In the genomic region with DNA sequence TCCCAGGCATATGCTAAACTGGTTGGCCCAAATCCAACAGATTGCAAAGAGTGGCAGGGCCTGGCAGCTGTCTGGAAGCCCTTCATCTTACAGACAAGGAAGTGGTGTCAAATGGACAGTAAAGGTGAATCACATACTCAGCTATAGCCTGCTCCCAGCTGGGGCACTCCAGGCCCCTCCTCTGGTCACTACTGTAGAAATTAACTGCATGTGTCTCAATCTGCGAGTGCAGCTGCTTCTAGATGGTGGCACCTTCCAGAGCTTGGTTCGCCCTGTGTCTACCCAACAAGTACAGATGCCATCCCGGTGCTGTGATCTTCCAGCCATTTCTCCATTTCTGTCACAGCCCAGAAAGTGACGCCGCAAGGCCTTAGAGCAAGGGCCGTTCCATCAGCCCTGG, we compare ENCODE assay signal across 13 cellular contexts. TPM values are rescaled to one million over a fixed set of nuclear protein-coding genes. Genes with fewer than 3 reads are reported as not detected.
A peak's percentile ranks its signal among the peaks of the same experiment; 100 is the strongest.
DNase-seq lines count a peak whose midpoint lies in the region; ATAC-seq and TF ChIP-seq lines count a peak whose summit lies in the region.
"Had no signal": no experiment of that assay in that cellular context is flagged by ENCODE, and none has a peak within 500 bp of the region (broad histone marks: within the 10 kb centered on the region; RNA-seq: fewer than 3 reads in every experiment).

No MANE protein-coding gene starts in this region.

- peak; percentile 93 to 98 for ATAC-seq in gastrocnemius medialis

- H3K4me3 ChIP-seq in gastrocnemius medialis, result no peak overlapping the region
- H3K4me3 ChIP-seq: skin epidermis had no signal

- DNase-seq in activated naive CD4-positive, alpha-beta T cell treated with anti-CD3 and anti-CD28 coated beads, Interleukin-2, amount 10 ng/mL, durations not matched to agents 7 days and 5 days, result no peak
- DNase-seq in NCI-H2196 treated with DMSO at 0.1 percent for 48 hours (lab: John Stamatoyannopoulos, UW; ENCODE audit: unreplicated experiment) (peak; percentile 66), cerebellar cortex (ENCODE audit: low spot score) (peak; percentile 35), gastrocnemius medialis (peak; percentile 32 to 82), SIG-M5 treated with dmso at 0.1 percent for 504 hours (lab: John Stamatoyannopoulos, UW; ENCODE audit: unreplicated experiment) (no peak), GM13976 (ENCODE audit: low spot score) (no peak), HFFc6 (no peak)
- DNase-seq: activated CD4-positive, CD25-positive, alpha-beta regulatory T cell treated with anti-CD3 and anti-CD28 coated beads, Interleukin-2, amount 50 U/mL, for 72 hours; effector CD4-positive, alpha-beta T cell; HCEC 1CT; midbrain had no signal

- no peak overlapping the region for H3K4me3 Mint-ChIP-seq in activated naive CD4-positive, alpha-beta T cell treated with anti-CD3 and anti-CD28 coated beads, Interleukin-2, amount 50 U/mL, for 24 hours
- H3K4me3 Mint-ChIP-seq in activated naive CD4-positive, alpha-beta T cell treated with anti-CD3 and anti-CD28 coated beads, Interleukin-2, amount 10 ng/mL, durations not matched to agents 7 days and 5 days, result no peak overlapping the region
- no peak overlapping the region for H3K4me3 Mint-ChIP-seq in HFFc6

- peaks cover 0 to 41% of the 10 kb centered on the region in 2 donors for H3K36me3 ChIP-seq in gastrocnemius medialis

- H3K27ac ChIP-seq in gastrocnemius medialis, result peak overlapping the region; percentile 20 to 67 (median 42)

- no peak for TF ChIP-seq POLR2A in gastrocnemius medialis (IDR thresholded peaks at IDR 0.05)

- CTCF ChIA-PET in activated naive CD4-positive, alpha-beta T cell treated with anti-CD3 and anti-CD28 coated beads, Interleukin-2, amount 10 ng/mL, durations not matched to agents 7 days and 5 days (lab: Charles Lee), result no interaction called here

- H3K36me3 Mint-ChIP-seq in activated naive CD4-positive, alpha-beta T cell treated with anti-CD3 and anti-CD28 coated beads, Interleukin-2, amount 50 U/mL, for 24 hours, result peaks cover 34% of the 10 kb centered on the region
- H3K36me3 Mint-ChIP-seq in activated naive CD4-positive, alpha-beta T cell treated with anti-CD3 and anti-CD28 coated beads, Interleukin-2, amount 10 ng/mL, durations not matched to agents 7 days and 5 days, result peaks cover 62% of the 10 kb centered on the region
- peaks cover 56% of the 10 kb centered on the region for H3K36me3 Mint-ChIP-seq in HFFc6 (ENCODE audit: low read depth)

- H3K9me3 Mint-ChIP-seq in activated naive CD4-positive, alpha-beta T cell treated with anti-CD3 and anti-CD28 coated beads, Interleukin-2, amount 50 U/mL, for 24 hours, result no peaks in the 10 kb centered on the region
- H3K9me3 Mint-ChIP-seq in activated naive CD4-positive, alpha-beta T cell treated with anti-CD3 and anti-CD28 coated beads, Interleukin-2, amount 10 ng/mL, durations not matched to agents 7 days and 5 days, result no peaks in the 10 kb centered on the region
- no peaks in the 10 kb centered on the region for H3K9me3 Mint-ChIP-seq in HFFc6

- no peaks in the 10 kb centered on the region for H3K27me3 ChIP-seq in gastrocnemius medialis

- H3K4me1 ChIP-seq in gastrocnemius medialis, result peaks cover 4 to 12% of the 10 kb centered on the region in 2 donors

- intact Hi-C loops in gastrocnemius medialis (cut with DNase I; ENCODE audit: low total_unique reads), result no loop called here

- H3K4me1 Mint-ChIP-seq in activated naive CD4-positive, alpha-beta T cell treated with anti-CD3 and anti-CD28 coated beads, Interleukin-2, amount 50 U/mL, for 24 hours, result peaks cover 38% of the 10 kb centered on the region
- H3K4me1 Mint-ChIP-seq in activated naive CD4-positive, alpha-beta T cell treated with anti-CD3 and anti-CD28 coated beads, Interleukin-2, amount 10 ng/mL, durations not matched to agents 7 days and 5 days, result peaks cover 6% of the 10 kb centered on the region
- peaks cover 12% of the 10 kb centered on the region for H3K4me1 Mint-ChIP-seq in HFFc6 (ENCODE audit: low read depth)

- no peaks in the 10 kb centered on the region for H3K9me3 ChIP-seq in gastrocnemius medialis

- TF ChIP-seq CTCF in gastrocnemius medialis (IDR thresholded peaks at IDR 0.05 in 4 of 5, conservative IDR thresholded peaks at IDR 0.05 in 1 of 5), result no peak
- TF ChIP-seq CTCF in GM13976 (IDR thresholded peaks at IDR 0.05; ENCODE audit: borderline replicate concordance, control extremely low read depth, extremely low read depth, insufficient read depth, missing control alignments), result no peak
- no peak for TF ChIP-seq CTCF in HFFc6 (IDR thresholded peaks at IDR 0.05)

- H3K27me3 Mint-ChIP-seq in activated naive CD4-positive, alpha-beta T cell treated with anti-CD3 and anti-CD28 coated beads, Interleukin-2, amount 50 U/mL, for 24 hours, result no peaks in the 10 kb centered on the region
- H3K27me3 Mint-ChIP-seq in activated naive CD4-positive, alpha-beta T cell treated with anti-CD3 and anti-CD28 coated beads, Interleukin-2, amount 10 ng/mL, durations not matched to agents 7 days and 5 days, result no peaks in the 10 kb centered on the region
- peaks cover 4% of the 10 kb centered on the region; the same call in 1 of the 2 replicates for H3K27me3 Mint-ChIP-seq in HFFc6 (ENCODE audit: insufficient read depth)

- in situ Hi-C loops in gastrocnemius medialis (cut with MboI; ENCODE audit: low sequenced_read_pairs in 4 of 4), result no loop called here
- in situ Hi-C loops in GM13976 (cut with MboI; ENCODE audit: low sequenced_read_pairs, unreplicated experiment), result no loop called here

- peak overlapping the region; percentile 41 for H3K27ac Mint-ChIP-seq in activated naive CD4-positive, alpha-beta T cell treated with anti-CD3 and anti-CD28 coated beads, Interleukin-2, amount 50 U/mL, for 24 hours
- no peak overlapping the region for H3K27ac Mint-ChIP-seq in activated naive CD4-positive, alpha-beta T cell treated with anti-CD3 and anti-CD28 coated beads, Interleukin-2, amount 10 ng/mL, durations not matched to agents 7 days and 5 days
- H3K27ac Mint-ChIP-seq in HFFc6, result no peak overlapping the region

RNA-seq across cellular contexts. Expression of gene OTULIN, which starts 50.2 kb away (rescaled TPM):
- total RNA-seq in gastrocnemius medialis, result 10 to 100 TPM; 15.1 to 28.3 (median 20.2) TPM
- total RNA-seq in HFFc6 (2021; fragmentation: NEBNext Ultra II Directional; extraction: Animal tissue kit (Norgen Biotek cat#: 25700)), result 10 to 100 TPM; 17.5 to 22.0 (median 21.3) TPM

Comparison
In these comparisons a context has a peak if more than half of its experiments do, and no peak if none do; other contexts are left out.
1. DNase-seq: peak in NCI-H2196 treated with DMSO at 0.1 percent for 48 hours (single experiment), cerebellar cortex (single experiment) and gastrocnemius medialis (2 of 2); none in activated naive CD4-positive, alpha-beta T cell treated with anti-CD3 and anti-CD28 coated beads, Interleukin-2, amount 10 ng/mL, durations not matched to agents 7 days and 5 days (single experiment), SIG-M5 treated with dmso at 0.1 percent for 504 hours (single experiment), GM13976 (single experiment) and HFFc6 (single experiment).